ENCODE assay signal across 22 cellular contexts in genomic region chr4:23782778-23783455, GRCh38.
DNase-seq lines count a peak whose midpoint lies in the region; ATAC-seq and TF ChIP-seq lines count a peak whose summit lies in the region.
"Had no signal": no experiment of that assay in that cellular context is flagged by ENCODE, and none has a peak within 500 bp of the region (broad histone marks: within the 10 kb centered on the region; RNA-seq: fewer than 3 reads in every experiment).

No MANE protein-coding gene starts in this region.

- no peak overlapping the region for H3K9ac ChIP-seq in fibroblast of lung (ENCODE audit: insufficient read depth, low read length)
- H3K9ac ChIP-seq: BLaER1 had no signal

- no peaks in the 10 kb centered on the region for H3K36me3 ChIP-seq in fibroblast of lung (ENCODE audit: control insufficient read depth, insufficient read depth, low read length)
- H3K36me3 ChIP-seq in esophagus squamous epithelium: no peaks in the 10 kb centered on the region
- H3K36me3 ChIP-seq: BLaER1 had no signal

- H2AFZ ChIP-seq in fibroblast of lung (ENCODE audit: low read length): no peak overlapping the region

- H3K4me3 ChIP-seq in fibroblast of lung (replicated peaks in 1 of 4; ENCODE audit: control extremely low read depth in 1 of 4, insufficient read depth in 1 of 4, low read depth in 3 of 4, low read length in 4 of 4) (no peak overlapping the region), esophagus squamous epithelium (no peak overlapping the region)
- H3K4me3 ChIP-seq: BLaER1 had no signal

- intact Hi-C loops in left colon (cut with DNase I, micrococcal nuclease): no loop called here
- intact Hi-C loops in esophagus squamous epithelium (cut with DNase I): no loop called here

- no peak overlapping the region for H3K4me2 ChIP-seq in fibroblast of lung (ENCODE audit: extremely low read depth, insufficient read depth, low read length)
- H3K4me2 ChIP-seq: BLaER1 had no signal

- WGBS in esophagus squamous epithelium, 2 donors: 67 to 68% methylated on average over 6 of the region's 6 CpGs

- no peaks in the 10 kb centered on the region for H3K27me3 ChIP-seq in fibroblast of lung (ENCODE audit: control insufficient read depth, insufficient read depth, low read length)
- no peaks in the 10 kb centered on the region for H3K27me3 ChIP-seq in esophagus squamous epithelium
- H3K27me3 ChIP-seq: BLaER1 had no signal

- H3K79me2 ChIP-seq in fibroblast of lung (ENCODE audit: control insufficient read depth, insufficient read depth, low read length): no peaks in the 10 kb centered on the region

- no peaks in the 10 kb centered on the region for H4K20me1 ChIP-seq in fibroblast of lung (ENCODE audit: control insufficient read depth, extremely low read depth, insufficient read depth, low read length)
- H4K20me1 ChIP-seq: BLaER1 had no signal

- H3K9me3 ChIP-seq in fibroblast of lung (ENCODE audit: control insufficient read depth, insufficient read depth, low read depth, low read length) (no peaks in the 10 kb centered on the region), esophagus squamous epithelium (no peaks in the 10 kb centered on the region)
- H3K9me3 ChIP-seq: BLaER1 had no signal

- TF ChIP-seq CTCF in fibroblast of lung (conservative IDR thresholded peaks at IDR 0.05 in 1 of 2, IDR thresholded peaks at IDR 0.05 in 1 of 2; ENCODE audit: low read depth in 1 of 2, low read length in 2 of 2) (no peak), esophagus squamous epithelium (IDR thresholded peaks at IDR 0.05) (no peak)

- DNase-seq in EH (ENCODE audit: low read depth): peak; percentile 25
- DNase-seq in fibroblast of lung (ENCODE audit: low read depth in 2 of 2): peak; percentile 15 to 20
- DNase-seq in left colon: no peak
- peak; percentile 86 for DNase-seq in renal cortical epithelial cell (ENCODE audit: low read depth)
- no peak for DNase-seq in esophagus squamous epithelium (lab: John Stamatoyannopoulos, UW)
- DNase-seq in activated CD4-positive, alpha-beta T cell treated with anti-CD3 and anti-CD28 coated beads, Interleukin-2, amount 50 U/mL, for 48 hours: no peak
- DNase-seq: CD4-positive, alpha-beta memory T cell; DMS153; GF-D8; GOT3; KBM-7; MV-4-11; NCI-H187; NCI-H2107; NCI-H2227 treated with DMSO at 0.1 percent for 48 hours; NCI-H524; NCI-H82; OCI-M1; Right ventricle myocardium superior had no signal

- no peak overlapping the region for H3K27ac ChIP-seq in fibroblast of lung (ENCODE audit: insufficient read depth, low read length)
- H3K27ac ChIP-seq in esophagus squamous epithelium: no peak overlapping the region
- H3K27ac ChIP-seq: BLaER1 had no signal

- TF ChIP-seq POLR2A in esophagus squamous epithelium (IDR thresholded peaks at IDR 0.05): no peak

- H3K4me1 ChIP-seq in fibroblast of lung (ENCODE audit: control insufficient read depth, extremely low read depth, insufficient read depth, low read length) (no peaks in the 10 kb centered on the region), esophagus squamous epithelium (no peaks in the 10 kb centered on the region)
- H3K4me1 ChIP-seq: BLaER1 had no signal

- ATAC-seq in left colon (peak; percentile 87), GM18868 (IDR thresholded peaks at IDR 0.05; ENCODE audit: unreplicated experiment) (no peak), GM18520 (IDR thresholded peaks at IDR 0.05; ENCODE audit: unreplicated experiment) (no peak)

Comparison
In these comparisons a context has a peak if more than half of its experiments do, and no peak if none do; other contexts are left out.
1. DNase-seq: peak in EH (single experiment), fibroblast of lung (2 of 2) and renal cortical epithelial cell (single experiment); none in left colon (0 of 2), esophagus squamous epithelium (single experiment) and activated CD4-positive, alpha-beta T cell treated with anti-CD3 and anti-CD28 coated beads, Interleukin-2, amount 50 U/mL, for 48 hours (0 of 2).